ENCODE assay signal across 33 cellular contexts in genomic region chr17:3308603-3309002, GRCh38. TPM values are rescaled to one million over a fixed set of nuclear protein-coding genes. Genes with fewer than 3 reads are reported as not detected.
"Had no signal": no experiment of that assay in that cellular context is flagged by ENCODE, and none has a peak within 500 bp of the region (broad histone marks: within the 10 kb centered on the region; RNA-seq: fewer than 3 reads in every experiment).

No MANE protein-coding gene starts in this region.

- DNase-seq: effector CD8-positive, alpha-beta T cell; erythroblast; esophagus squamous epithelium; foreskin melanocyte; glutamatergic neuron; heart right ventricle; hippocampal formation; immature natural killer cell; islet precursor cell; kidney glomerular epithelial cell; left ventricle myocardium superior; lower lobe of right lung; naive thymus-derived CD8-positive, alpha-beta T cell; nephron progenitor cell; nucleus accumbens; ovary; posterior cingulate gyrus; psoas muscle; right cardiac atrium; sigmoid colon; stimulated activated CD4-positive, alpha-beta T cell treated with anti-CD3 and anti-CD28 coated beads, Interleukin-2, amount 100 ng/mL, for 24 hours; stimulated activated CD4-positive, alpha-beta T cell treated with anti-CD3 and anti-CD28 coated beads, Interleukin-4, amount 100 ng/mL, for 24 hours; stimulated activated naive CD4-positive, alpha-beta T cell treated with Interleukin-2 at 50 U/mL for 16 hours; stomach; thyroid gland; trophoblast cell had no signal

- ATAC-seq: heart right ventricle; left ventricle myocardium superior; lower lobe of right lung; naive thymus-derived CD8-positive, alpha-beta T cell; psoas muscle; right cardiac atrium; stimulated activated effector memory CD8-positive, alpha-beta T cell treated with anti-CD3 and anti-CD28 coated beads, Interleukin-12 subunit alpha, Interleukin-12 subunit beta, amount 100 ng/mL, for 72 hours had no signal

RNA-seq across cellular contexts. Expression of gene OR3A1, which starts 10.4 kb away (rescaled TPM):
- total RNA-seq: esophagus squamous epithelium, heart right ventricle, left ventricle myocardium superior, lower lobe of right lung, mesenteric fat pad, myocyte, psoas muscle, renal cortical epithelial cell, right cardiac atrium, sigmoid colon, stomach, subcutaneous adipose tissue, thyroid gland, ureter, vagina had no signal
- polyA plus RNA-seq: heart right ventricle, immature natural killer cell, psoas muscle, right cardiac atrium, sigmoid colon, stomach had no signal
